Comparison of ENCODE assay signal across 1 cellular context in the genomic region with DNA sequence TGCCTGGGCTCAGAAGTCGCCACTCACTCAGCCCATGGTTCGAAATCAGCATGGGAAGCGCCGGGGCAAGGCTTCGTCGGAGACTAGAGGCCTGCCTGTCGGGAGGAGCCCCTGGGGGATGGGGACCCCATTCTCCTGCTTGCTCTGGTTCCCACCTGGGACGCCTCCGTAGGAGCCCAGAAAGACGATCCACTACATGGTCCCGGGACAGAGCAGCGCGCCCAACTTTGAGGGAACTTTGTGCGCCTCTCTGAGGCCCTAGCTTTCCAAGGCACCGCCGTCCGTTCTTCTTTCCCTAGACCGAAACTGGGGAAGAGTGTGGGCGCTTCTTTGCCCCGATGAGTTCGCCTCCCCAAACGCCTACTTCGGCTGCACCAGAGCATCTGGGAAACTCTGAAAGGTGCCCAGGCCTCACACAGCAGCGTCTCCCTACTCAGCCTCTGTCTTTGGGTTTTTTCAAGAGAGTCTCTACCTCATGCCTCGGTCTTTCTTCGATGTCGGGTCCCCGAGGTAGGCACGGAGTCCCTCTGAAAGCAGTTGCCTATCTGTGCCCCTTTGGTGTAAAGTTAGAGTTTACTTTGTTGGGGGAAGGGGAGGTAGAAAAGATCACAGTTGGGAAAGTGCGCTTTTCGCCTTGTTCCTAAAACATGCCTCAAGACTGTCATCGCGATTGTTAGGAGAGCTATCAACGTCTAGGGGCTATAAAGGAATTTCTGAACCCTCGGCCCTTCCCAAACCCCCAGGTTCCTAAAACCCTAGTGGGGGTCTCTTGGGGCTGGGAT.
TF ChIP-seq lines count a peak whose summit lies in the region.

No MANE protein-coding gene starts in this region.

TF ChIP-seq in H1, 55 proteins besides CTCF, POLR2A, EP300 and RAD21:
- TF ChIP-seq, protein P1, sequence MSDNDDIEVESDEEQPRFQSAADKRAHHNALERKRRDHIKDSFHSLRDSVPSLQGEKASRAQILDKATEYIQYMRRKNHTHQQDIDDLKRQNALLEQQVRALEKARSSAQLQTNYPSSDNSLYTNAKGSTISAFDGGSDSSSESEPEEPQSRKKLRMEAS (IDR thresholded peaks at IDR 0.05), result peak; percentile 37; the same call in 1 of the 2 replicates
- TF ChIP-seq SIRT6 (IDR thresholded peaks at IDR 0.05; ENCODE audit: low read length) (no peak), POU5F1 (IDR thresholded peaks at IDR 0.05; ENCODE audit: low read depth, low read length) (no peak), TAF7 (optimal IDR thresholded peaks at IDR 0.05; ENCODE audit: borderline replicate concordance, low read depth, low read length) (no peak), KDM4A (IDR thresholded peaks at IDR 0.05; ENCODE audit: low read depth, low read length, severe bottlenecking) (peak; percentile 9), RXRA (IDR thresholded peaks at IDR 0.05; ENCODE audit: insufficient read depth, low read depth, low read length) (no peak), GTF2F1 (IDR thresholded peaks at IDR 0.05; ENCODE audit: borderline replicate concordance, low read depth, low read length) (no peak), KDM1A (IDR thresholded peaks at IDR 0.05; ENCODE audit: borderline replicate concordance, low read length) (0 out of 2 replicates have a peak, but pooled peaks have one; percentile 6), FOSL1 (IDR thresholded peaks at IDR 0.05; ENCODE audit: insufficient read depth, low read depth, low read length) (no peak), JUN (IDR thresholded peaks at IDR 0.05; ENCODE audit: low read depth, low read length) (no peak), SAP30 (IDR thresholded peaks at IDR 0.05; ENCODE audit: insufficient read depth, insufficient replicate concordance, low read length) (no peak), TEAD4 (IDR thresholded peaks at IDR 0.05; ENCODE audit: low read depth, low read length) (no peak), CHD1 (IDR thresholded peaks at IDR 0.05; ENCODE audit: low read depth, low read length) (no peak), KDM5A (IDR thresholded peaks at IDR 0.05; ENCODE audit: low read length) (no peak), SP1 (IDR thresholded peaks at IDR 0.05; ENCODE audit: low read depth, low read length) (0 out of 2 replicates have a peak, but pooled peaks have one; percentile 17), ASH2L (IDR thresholded peaks at IDR 0.05; ENCODE audit: low read length) (no peak), SUZ12 (IDR thresholded peaks at IDR 0.05; ENCODE audit: low read length) (peak; percentile 86), CEBPB (IDR thresholded peaks at IDR 0.05; ENCODE audit: low read depth, low read length) (no peak), HDAC6 (IDR thresholded peaks at IDR 0.05; ENCODE audit: low read depth, low read length) (no peak), PHF8 (conservative IDR thresholded peaks at IDR 0.05; ENCODE audit: low read depth, low read length) (no peak), BCL11A (IDR thresholded peaks at IDR 0.05; ENCODE audit: low read depth in 2 of 2, low read length in 2 of 2) (no peak), EZH2 (IDR thresholded peaks at IDR 0.05; ENCODE audit: low read depth, low read length, severe bottlenecking) (peak; percentile 70), TCF12 (IDR thresholded peaks at IDR 0.05; ENCODE audit: low read depth, low read length) (no peak), ZNF274 (IDR thresholded peaks at IDR 0.05; ENCODE audit: borderline replicate concordance, extremely low read depth, low read length) (no peak), SIX5 (IDR thresholded peaks at IDR 0.05; ENCODE audit: low read depth, low read length) (no peak), RNF2 (IDR thresholded peaks at IDR 0.05; ENCODE audit: borderline replicate concordance, low read depth, low read length, missing control alignments, poor library complexity, severe bottlenecking) (peak; percentile 77), SRF (IDR thresholded peaks at IDR 0.05; ENCODE audit: low read depth, low read length) (no peak), NANOG (IDR thresholded peaks at IDR 0.05; ENCODE audit: insufficient read depth, low read depth, low read length, poor library complexity, severe bottlenecking) (no peak), BACH1 (IDR thresholded peaks at IDR 0.05; ENCODE audit: low read length) (no peak), GABPA (IDR thresholded peaks at IDR 0.05; ENCODE audit: borderline replicate concordance, insufficient read depth, low read length) (0 out of 2 replicates have a peak, but pooled peaks have one; percentile 53), CHD2 (IDR thresholded peaks at IDR 0.05; ENCODE audit: low read length) (0 out of 2 replicates have a peak, but pooled peaks have one; percentile 26), CREB1 (IDR thresholded peaks at IDR 0.05) (no peak), SIN3A (conservative IDR thresholded peaks at IDR 0.05 in 1 of 2, IDR thresholded peaks at IDR 0.05 in 1 of 2; ENCODE audit: low read depth in 1 of 2, low read length in 2 of 2) (no peak), EGR1 (IDR thresholded peaks at IDR 0.05; ENCODE audit: borderline replicate concordance, low read depth, low read length) (no peak), YY1 (IDR thresholded peaks at IDR 0.05; ENCODE audit: low read depth, low read length) (0 out of 2 replicates have a peak, but pooled peaks have one; percentile 7), CBX5 (IDR thresholded peaks at IDR 0.05; ENCODE audit: low read depth, low read length) (no peak), POLR2AphosphoS5 (IDR thresholded peaks at IDR 0.05; ENCODE audit: low read depth, low read length) (no peak), RBBP5 (IDR thresholded peaks at IDR 0.05; ENCODE audit: borderline replicate concordance, low read depth, low read length) (peak; percentile 68; the same call in 1 of the 2 replicates), BRCA1 (IDR thresholded peaks at IDR 0.05; ENCODE audit: low read depth, low read length) (no peak), HDAC2 (IDR thresholded peaks at IDR 0.05; ENCODE audit: borderline replicate concordance in 1 of 2, low read depth in 2 of 2, low read length in 2 of 2) (no peak), JUND (IDR thresholded peaks at IDR 0.05; ENCODE audit: low read length) (no peak), CBX8 (IDR thresholded peaks at IDR 0.05; ENCODE audit: borderline replicate concordance, low read depth, low read length) (no peak), RFX5 (IDR thresholded peaks at IDR 0.05; ENCODE audit: borderline replicate concordance, low read depth, low read length) (no peak), SP4 (IDR thresholded peaks at IDR 0.05; ENCODE audit: low read length) (no peak), NRF1 (IDR thresholded peaks at IDR 0.05; ENCODE audit: low read depth, low read length) (no peak), TBP (IDR thresholded peaks at IDR 0.05; ENCODE audit: low read depth, low read length) (no peak), TAF1 (IDR thresholded peaks at IDR 0.05; ENCODE audit: low read depth, low read length) (no peak), SP2 (IDR thresholded peaks at IDR 0.05; ENCODE audit: low read length) (no peak), CTBP2 (IDR thresholded peaks at IDR 0.05; ENCODE audit: borderline replicate concordance, insufficient read depth, insufficient read length, low read length) (no peak), MAFK (IDR thresholded peaks at IDR 0.05; ENCODE audit: low read depth, low read length) (no peak)
- TF ChIP-seq, protein P2, sequence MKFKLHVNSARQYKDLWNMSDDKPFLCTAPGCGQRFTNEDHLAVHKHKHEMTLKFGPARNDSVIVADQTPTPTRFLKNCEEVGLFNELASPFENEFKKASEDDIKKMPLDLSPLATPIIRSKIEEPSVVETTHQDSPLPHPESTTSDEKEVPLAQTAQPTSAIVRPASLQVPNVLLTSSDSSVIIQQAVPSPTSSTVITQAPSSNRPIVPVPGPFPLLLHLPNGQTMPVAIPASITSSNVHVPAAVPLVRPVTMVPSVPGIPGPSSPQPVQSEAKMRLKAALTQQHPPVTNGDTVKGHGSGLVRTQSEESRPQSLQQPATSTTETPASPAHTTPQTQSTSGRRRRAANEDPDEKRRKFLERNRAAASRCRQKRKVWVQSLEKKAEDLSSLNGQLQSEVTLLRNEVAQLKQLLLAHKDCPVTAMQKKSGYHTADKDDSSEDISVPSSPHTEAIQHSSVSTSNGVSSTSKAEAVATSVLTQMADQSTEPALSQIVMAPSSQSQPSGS (IDR thresholded peaks at IDR 0.05; ENCODE audit: low read length), result no peak
- TF ChIP-seq, protein P3, sequence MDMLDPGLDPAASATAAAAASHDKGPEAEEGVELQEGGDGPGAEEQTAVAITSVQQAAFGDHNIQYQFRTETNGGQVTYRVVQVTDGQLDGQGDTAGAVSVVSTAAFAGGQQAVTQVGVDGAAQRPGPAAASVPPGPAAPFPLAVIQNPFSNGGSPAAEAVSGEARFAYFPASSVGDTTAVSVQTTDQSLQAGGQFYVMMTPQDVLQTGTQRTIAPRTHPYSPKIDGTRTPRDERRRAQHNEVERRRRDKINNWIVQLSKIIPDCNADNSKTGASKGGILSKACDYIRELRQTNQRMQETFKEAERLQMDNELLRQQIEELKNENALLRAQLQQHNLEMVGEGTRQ (IDR thresholded peaks at IDR 0.05; ENCODE audit: low read length), result no peak
- TF ChIP-seq, protein P4, sequence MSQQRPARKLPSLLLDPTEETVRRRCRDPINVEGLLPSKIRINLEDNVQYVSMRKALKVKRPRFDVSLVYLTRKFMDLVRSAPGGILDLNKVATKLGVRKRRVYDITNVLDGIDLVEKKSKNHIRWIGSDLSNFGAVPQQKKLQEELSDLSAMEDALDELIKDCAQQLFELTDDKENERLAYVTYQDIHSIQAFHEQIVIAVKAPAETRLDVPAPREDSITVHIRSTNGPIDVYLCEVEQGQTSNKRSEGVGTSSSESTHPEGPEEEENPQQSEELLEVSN (IDR thresholded peaks at IDR 0.05), result no peak; the same call in 1 of the 2 replicates
- TF ChIP-seq, protein P5, sequence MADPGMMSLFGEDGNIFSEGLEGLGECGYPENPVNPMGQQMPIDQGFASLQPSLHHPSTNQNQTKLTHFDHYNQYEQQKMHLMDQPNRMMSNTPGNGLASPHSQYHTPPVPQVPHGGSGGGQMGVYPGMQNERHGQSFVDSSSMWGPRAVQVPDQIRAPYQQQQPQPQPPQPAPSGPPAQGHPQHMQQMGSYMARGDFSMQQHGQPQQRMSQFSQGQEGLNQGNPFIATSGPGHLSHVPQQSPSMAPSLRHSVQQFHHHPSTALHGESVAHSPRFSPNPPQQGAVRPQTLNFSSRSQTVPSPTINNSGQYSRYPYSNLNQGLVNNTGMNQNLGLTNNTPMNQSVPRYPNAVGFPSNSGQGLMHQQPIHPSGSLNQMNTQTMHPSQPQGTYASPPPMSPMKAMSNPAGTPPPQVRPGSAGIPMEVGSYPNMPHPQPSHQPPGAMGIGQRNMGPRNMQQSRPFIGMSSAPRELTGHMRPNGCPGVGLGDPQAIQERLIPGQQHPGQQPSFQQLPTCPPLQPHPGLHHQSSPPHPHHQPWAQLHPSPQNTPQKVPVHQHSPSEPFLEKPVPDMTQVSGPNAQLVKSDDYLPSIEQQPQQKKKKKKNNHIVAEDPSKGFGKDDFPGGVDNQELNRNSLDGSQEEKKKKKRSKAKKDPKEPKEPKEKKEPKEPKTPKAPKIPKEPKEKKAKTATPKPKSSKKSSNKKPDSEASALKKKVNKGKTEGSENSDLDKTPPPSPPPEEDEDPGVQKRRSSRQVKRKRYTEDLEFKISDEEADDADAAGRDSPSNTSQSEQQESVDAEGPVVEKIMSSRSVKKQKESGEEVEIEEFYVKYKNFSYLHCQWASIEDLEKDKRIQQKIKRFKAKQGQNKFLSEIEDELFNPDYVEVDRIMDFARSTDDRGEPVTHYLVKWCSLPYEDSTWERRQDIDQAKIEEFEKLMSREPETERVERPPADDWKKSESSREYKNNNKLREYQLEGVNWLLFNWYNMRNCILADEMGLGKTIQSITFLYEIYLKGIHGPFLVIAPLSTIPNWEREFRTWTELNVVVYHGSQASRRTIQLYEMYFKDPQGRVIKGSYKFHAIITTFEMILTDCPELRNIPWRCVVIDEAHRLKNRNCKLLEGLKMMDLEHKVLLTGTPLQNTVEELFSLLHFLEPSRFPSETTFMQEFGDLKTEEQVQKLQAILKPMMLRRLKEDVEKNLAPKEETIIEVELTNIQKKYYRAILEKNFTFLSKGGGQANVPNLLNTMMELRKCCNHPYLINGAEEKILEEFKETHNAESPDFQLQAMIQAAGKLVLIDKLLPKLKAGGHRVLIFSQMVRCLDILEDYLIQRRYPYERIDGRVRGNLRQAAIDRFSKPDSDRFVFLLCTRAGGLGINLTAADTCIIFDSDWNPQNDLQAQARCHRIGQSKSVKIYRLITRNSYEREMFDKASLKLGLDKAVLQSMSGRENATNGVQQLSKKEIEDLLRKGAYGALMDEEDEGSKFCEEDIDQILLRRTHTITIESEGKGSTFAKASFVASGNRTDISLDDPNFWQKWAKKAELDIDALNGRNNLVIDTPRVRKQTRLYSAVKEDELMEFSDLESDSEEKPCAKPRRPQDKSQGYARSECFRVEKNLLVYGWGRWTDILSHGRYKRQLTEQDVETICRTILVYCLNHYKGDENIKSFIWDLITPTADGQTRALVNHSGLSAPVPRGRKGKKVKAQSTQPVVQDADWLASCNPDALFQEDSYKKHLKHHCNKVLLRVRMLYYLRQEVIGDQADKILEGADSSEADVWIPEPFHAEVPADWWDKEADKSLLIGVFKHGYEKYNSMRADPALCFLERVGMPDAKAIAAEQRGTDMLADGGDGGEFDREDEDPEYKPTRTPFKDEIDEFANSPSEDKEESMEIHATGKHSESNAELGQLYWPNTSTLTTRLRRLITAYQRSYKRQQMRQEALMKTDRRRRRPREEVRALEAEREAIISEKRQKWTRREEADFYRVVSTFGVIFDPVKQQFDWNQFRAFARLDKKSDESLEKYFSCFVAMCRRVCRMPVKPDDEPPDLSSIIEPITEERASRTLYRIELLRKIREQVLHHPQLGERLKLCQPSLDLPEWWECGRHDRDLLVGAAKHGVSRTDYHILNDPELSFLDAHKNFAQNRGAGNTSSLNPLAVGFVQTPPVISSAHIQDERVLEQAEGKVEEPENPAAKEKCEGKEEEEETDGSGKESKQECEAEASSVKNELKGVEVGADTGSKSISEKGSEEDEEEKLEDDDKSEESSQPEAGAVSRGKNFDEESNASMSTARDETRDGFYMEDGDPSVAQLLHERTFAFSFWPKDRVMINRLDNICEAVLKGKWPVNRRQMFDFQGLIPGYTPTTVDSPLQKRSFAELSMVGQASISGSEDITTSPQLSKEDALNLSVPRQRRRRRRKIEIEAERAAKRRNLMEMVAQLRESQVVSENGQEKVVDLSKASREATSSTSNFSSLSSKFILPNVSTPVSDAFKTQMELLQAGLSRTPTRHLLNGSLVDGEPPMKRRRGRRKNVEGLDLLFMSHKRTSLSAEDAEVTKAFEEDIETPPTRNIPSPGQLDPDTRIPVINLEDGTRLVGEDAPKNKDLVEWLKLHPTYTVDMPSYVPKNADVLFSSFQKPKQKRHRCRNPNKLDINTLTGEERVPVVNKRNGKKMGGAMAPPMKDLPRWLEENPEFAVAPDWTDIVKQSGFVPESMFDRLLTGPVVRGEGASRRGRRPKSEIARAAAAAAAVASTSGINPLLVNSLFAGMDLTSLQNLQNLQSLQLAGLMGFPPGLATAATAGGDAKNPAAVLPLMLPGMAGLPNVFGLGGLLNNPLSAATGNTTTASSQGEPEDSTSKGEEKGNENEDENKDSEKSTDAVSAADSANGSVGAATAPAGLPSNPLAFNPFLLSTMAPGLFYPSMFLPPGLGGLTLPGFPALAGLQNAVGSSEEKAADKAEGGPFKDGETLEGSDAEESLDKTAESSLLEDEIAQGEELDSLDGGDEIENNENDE (IDR thresholded peaks at IDR 0.05; ENCODE audit: insufficient replicate concordance, low read length), result no peak
- TF ChIP-seq, protein P6, sequence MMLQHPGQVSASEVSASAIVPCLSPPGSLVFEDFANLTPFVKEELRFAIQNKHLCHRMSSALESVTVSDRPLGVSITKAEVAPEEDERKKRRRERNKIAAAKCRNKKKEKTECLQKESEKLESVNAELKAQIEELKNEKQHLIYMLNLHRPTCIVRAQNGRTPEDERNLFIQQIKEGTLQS (IDR thresholded peaks at IDR 0.05; ENCODE audit: insufficient read depth, low read depth, low read length), result no peak
